Comparison of ENCODE assay signal across 26 cellular contexts in the genomic region with DNA sequence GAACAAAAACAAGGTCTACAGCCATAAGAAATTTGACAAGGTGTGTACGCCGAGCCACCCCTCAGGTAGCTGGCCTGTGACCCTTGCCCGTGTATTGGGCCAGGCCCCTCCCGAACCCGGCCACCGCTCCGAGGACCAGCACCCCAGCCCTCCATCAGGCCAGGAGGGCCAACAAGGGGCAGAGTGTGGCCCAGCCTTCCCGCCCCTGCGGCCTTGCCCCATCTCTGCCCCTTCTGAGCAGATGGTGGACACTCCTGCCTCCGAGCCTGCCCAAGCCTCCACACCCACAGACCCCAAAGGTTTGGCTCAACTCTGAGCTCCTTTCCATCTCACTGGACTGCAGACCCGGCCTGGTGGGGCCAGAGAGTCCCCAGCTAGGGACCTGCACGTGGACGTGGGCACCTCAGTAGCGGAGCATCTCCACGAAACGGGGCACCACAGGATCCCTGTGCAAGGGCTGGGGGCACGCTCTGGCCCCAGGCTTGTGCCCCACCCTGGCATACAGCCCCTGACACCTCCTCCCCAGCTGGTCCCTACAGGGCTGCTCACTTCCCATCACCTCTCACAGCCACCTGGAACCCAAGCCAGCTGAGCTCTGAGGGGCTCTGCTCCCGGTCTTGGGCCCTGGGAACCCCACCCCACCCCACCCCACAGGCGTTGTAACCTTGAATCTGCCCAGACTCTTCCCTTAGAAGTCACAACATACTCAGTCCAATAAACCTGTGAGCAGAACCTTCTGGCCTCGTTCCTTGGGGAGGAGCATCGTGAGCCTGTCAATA. TPM values are rescaled to one million over a fixed set of nuclear protein-coding genes. Genes with fewer than 3 reads are reported as not detected.
DNase-seq lines count a peak whose midpoint lies in the region; ATAC-seq, FAIRE-seq and TF ChIP-seq lines count a peak whose summit lies in the region.
"Had no signal": no experiment of that assay in that cellular context is flagged by ENCODE, and none has a peak within 500 bp of the region (broad histone marks: within the 10 kb centered on the region; RNA-seq: fewer than 3 reads in every experiment).

No MANE protein-coding gene starts in this region.

- ATAC-seq in activated CD4-positive, alpha-beta T cell treated with anti-CD3 and anti-CD28 coated beads for 36 hours = peak; percentile 6
- no peak; the same call in 1 of the 3 replicates for ATAC-seq in GM12878
- ATAC-seq in HepG2 = no peak
- no peak for ATAC-seq in upper lobe of left lung (ENCODE audit: low FRiP score in 2 of 2)

- H3K36me3 Mint-ChIP-seq in activated CD4-positive, alpha-beta T cell treated with anti-CD3 and anti-CD28 coated beads for 36 hours (ENCODE audit: low read depth) = peaks cover 9% of the 10 kb centered on the region

- H3K9me3 ChIP-seq in GM12878 (replicated peaks; ENCODE audit: control insufficient read depth, insufficient read depth, low read length) (peaks cover 2% of the 10 kb centered on the region; the same call in 2 of the 3 replicates), HepG2 (ENCODE audit: low read length) (peaks cover 10% of the 10 kb centered on the region), upper lobe of left lung (peaks cover 0 to 8% (median 4%) of the 10 kb centered on the region in 4 donors)
- H3K9me3 ChIP-seq: body of pancreas, colonic mucosa had no signal

- H3K4me3 ChIP-seq in GM12878 (no peak overlapping the region), HepG2 (replicated peaks in 1 of 3; ENCODE audit: insufficient read depth in 1 of 3, low read depth in 2 of 3, low read length in 3 of 3) (no peak overlapping the region), upper lobe of left lung (no peak overlapping the region)
- H3K4me3 ChIP-seq: body of pancreas, colonic mucosa, stomach had no signal

- peaks cover 11% of the 10 kb centered on the region for H3K4me1 Mint-ChIP-seq in activated CD4-positive, alpha-beta T cell treated with anti-CD3 and anti-CD28 coated beads for 36 hours

- POLR2A ChIA-PET in activated CD4-positive, alpha-beta T cell treated with anti-CD3 and anti-CD28 coated beads for 36 hours (lab: Charles Lee) = no interaction called here
- POLR2A ChIA-PET in GM12878 (lab: Charles Lee) (no interaction called here), HepG2 (lab: Yijun Ruan, JAX) (no interaction called here)

- no peak for DNase-seq in activated CD4-positive, alpha-beta T cell treated with anti-CD3 and anti-CD28 coated beads for 36 hours
- no peak for DNase-seq in activated CD4-positive, alpha-beta T cell treated with anti-CD3 and anti-CD28 coated beads, Interleukin-2, amount 50 U/mL, for 1 hour
- DNase-seq in GM12878 (ENCODE audit: low read depth, low spot score) (no peak), HepG2 (ENCODE audit: low spot score) (no peak), upper lobe of left lung (peak in 1 of 2 donors; percentile 66), SW480 (ENCODE audit: low spot score) (no peak), NCI-H2107 treated with DMSO at 0.1 percent for 48 hours (lab: John Stamatoyannopoulos, UW; ENCODE audit: unreplicated experiment) (no peak), NCI-H1694 (lab: John Stamatoyannopoulos, UW) (no peak)
- DNase-seq: activated CD8-positive, alpha-beta T cell treated with anti-CD3 and anti-CD28 coated beads for 36 hours; activated naive CD4-positive, alpha-beta T cell treated with anti-CD3 and anti-CD28 coated beads, Interleukin-2, amount 10 ng/mL, durations not matched to agents 7 days and 5 days; activated T-cell treated with anti-CD3 and anti-CD28 coated beads, Interleukin-2, amount 50 U/mL, for 1 hour; colonic mucosa; GF-D8; mammary epithelial cell; NCI-H1092; NCI-H2029 treated with DMSO at 0.1 percent for 48 hours; NCI-H524; stomach; T-helper 1 cell had no signal

- FAIRE-seq in GM12878 (lab: Jason Lieb, UNC) (no peak), HepG2 (lab: Jason Lieb, UNC) (no peak)

- H3K9ac ChIP-seq in GM12878 (ENCODE audit: control insufficient read depth, insufficient read depth, low read length) (no peak overlapping the region), HepG2 (ENCODE audit: insufficient read depth, low read depth, low read length) (no peak overlapping the region)
- H3K9ac ChIP-seq: KMS-11 had no signal

- no peaks in the 10 kb centered on the region for H3K4me1 ChIP-seq in GM12878 (ENCODE audit: control insufficient read depth, insufficient read depth, low read length)
- peaks cover 10% of the 10 kb centered on the region for H3K4me1 ChIP-seq in HepG2 (ENCODE audit: insufficient read depth, low read length)
- H3K4me1 ChIP-seq in upper lobe of left lung = peaks cover 9 to 32% (median 19%) of the 10 kb centered on the region in 4 donors
- H3K4me1 ChIP-seq: colonic mucosa had no signal

- TF ChIP-seq POLR2A in GM12878 (IDR thresholded peaks at IDR 0.05; ENCODE audit: low read depth, low read length) = 0 out of 2 replicates have a peak, but pooled peaks have one; percentile 22
- TF ChIP-seq POLR2A in HepG2 (IDR thresholded peaks at IDR 0.05; ENCODE audit: insufficient read depth in 1 of 2, low read depth in 2 of 2, low read length in 2 of 2) = no peak
- TF ChIP-seq POLR2A in upper lobe of left lung (IDR thresholded peaks at IDR 0.05) = no peak

- H3K4me2 ChIP-seq in GM12878 (ENCODE audit: control insufficient read depth, insufficient read depth) (no peak overlapping the region), HepG2 (ENCODE audit: low read depth, low read length) (no peak overlapping the region)
- H3K4me2 ChIP-seq: KMS-11 had no signal

- H3K4me3 Mint-ChIP-seq in activated CD4-positive, alpha-beta T cell treated with anti-CD3 and anti-CD28 coated beads for 36 hours = no peak overlapping the region
- H3K4me3 Mint-ChIP-seq: activated CD8-positive, alpha-beta T cell treated with anti-CD3 and anti-CD28 coated beads for 36 hours; activated naive CD4-positive, alpha-beta T cell treated with anti-CD3 and anti-CD28 coated beads, Interleukin-2, amount 10 ng/mL, durations not matched to agents 7 days and 5 days had no signal

- CTCF ChIA-PET in activated CD4-positive, alpha-beta T cell treated with anti-CD3 and anti-CD28 coated beads for 36 hours (lab: Charles Lee) = no interaction called here
- CTCF ChIA-PET in GM12878 (lab: Yijun Ruan, JAX) (no interaction called here), HepG2 (lab: Yijun Ruan, JAX; ENCODE audit: low intra/inter-chr PET ratio, low total read pairs) (no interaction called here)

- RAD21 ChIA-PET in GM12878 (lab: Charles Lee; ENCODE audit: unreplicated experiment) = no interaction called here

- H3K9me3 Mint-ChIP-seq in activated CD4-positive, alpha-beta T cell treated with anti-CD3 and anti-CD28 coated beads for 36 hours (ENCODE audit: low read depth) = peaks cover 3% of the 10 kb centered on the region

- H3K36me3 ChIP-seq in GM12878 (ENCODE audit: control insufficient read depth in 2 of 2, insufficient read depth in 2 of 2, low read length in 1 of 2) (peaks cover 0 to 20% of the 10 kb centered on the region in 2 experiments; a peak in 3 of 4 replicates), HepG2 (replicated peaks in 1 of 2; ENCODE audit: control insufficient read depth in 1 of 2, insufficient read depth in 2 of 2, low read length in 2 of 2) (peaks cover 7 to 17% of the 10 kb centered on the region in 2 experiments; a peak in 3 of 5 replicates), upper lobe of left lung (peaks cover 5 to 26% (median 20%) of the 10 kb centered on the region in 4 donors)
- H3K36me3 ChIP-seq: colonic mucosa had no signal

- no peaks in the 10 kb centered on the region for H3K27me3 ChIP-seq in GM12878 (replicated peaks in 1 of 2; ENCODE audit: control insufficient read depth in 2 of 2, insufficient read depth in 2 of 2, low read length in 1 of 2)
- H3K27me3 ChIP-seq in HepG2 (ENCODE audit: control insufficient read depth in 1 of 2, insufficient read depth in 2 of 2, low read length in 2 of 2) = no peaks in the 10 kb centered on the region
- H3K27me3 ChIP-seq in upper lobe of left lung = peaks cover 0 to 30% (median 12%) of the 10 kb centered on the region in 4 donors

- TF ChIP-seq CTCF in GM12878 (IDR thresholded peaks at IDR 0.05 in 2 of 3, conservative IDR thresholded peaks at IDR 0.05 in 1 of 3; ENCODE audit: control insufficient read depth in 2 of 3, extremely low read depth in 1 of 3, insufficient read depth in 1 of 3, low read depth in 3 of 3, low read length in 3 of 3) (no peak), HepG2 (CRISPR knock-in tag; IDR thresholded peaks at IDR 0.05) (no peak), upper lobe of left lung (IDR thresholded peaks at IDR 0.05) (no peak)

- 76% methylated on average over 21 of the region's 21 CpGs for WGBS in GM12878 (ENCODE audit: insufficient coverage, insufficient replicate concordance, low lambda C conversion rate, missing lambda C conversion rate)
- WGBS in HepG2 (ENCODE audit: low lambda C conversion rate) = 81% methylated on average over 7 of the region's 21 CpGs
- WGBS in upper lobe of left lung, 2 donors = 78 to 83% methylated on average over 14 to 21 of the region's 21 CpGs

- intact Hi-C loops in activated CD4-positive, alpha-beta T cell treated with anti-CD3 and anti-CD28 coated beads for 36 hours (cut with DNase I, micrococcal nuclease) = no loop called here
- intact Hi-C loops in GM12878 (cut with micrococcal nuclease; ENCODE audit: unreplicated experiment) (no loop called here), HepG2 (cut with micrococcal nuclease; ENCODE audit: unreplicated experiment) (no loop called here)

- in situ Hi-C loops in GM12878 (cut with MboI) (no loop called here), HepG2 (cut with HindIII; ENCODE audit: extremely low pct_ligation_motif_present, low pct_unique_long_range_greater_than_20kb) (no loop called here)

- TF ChIP-seq RAD21 in GM12878 (IDR thresholded peaks at IDR 0.05; ENCODE audit: insufficient read depth, low read depth, low read length) (no peak), HepG2 (CRISPR knock-in tag; IDR thresholded peaks at IDR 0.05) (no peak)

- SMC1A ChIA-PET in GM12878 (lab: Charles Lee; ENCODE audit: uncharacterized antibody, unreplicated experiment) = no interaction called here

- H4K20me1 ChIP-seq in GM12878 (ENCODE audit: control insufficient read depth, insufficient read depth) (no peaks in the 10 kb centered on the region), HepG2 (ENCODE audit: insufficient read depth, low read length) (no peaks in the 10 kb centered on the region; the same call in 1 of the 2 replicates)

- H2AFZ ChIP-seq in GM12878 (ENCODE audit: control insufficient read depth, low read depth, low read length) (no peak overlapping the region), HepG2 (ENCODE audit: low read length) (no peak overlapping the region)

- H3K27ac Mint-ChIP-seq in activated CD4-positive, alpha-beta T cell treated with anti-CD3 and anti-CD28 coated beads for 36 hours = no peak overlapping the region
- H3K27ac Mint-ChIP-seq: activated CD8-positive, alpha-beta T cell treated with anti-CD3 and anti-CD28 coated beads for 36 hours; activated naive CD4-positive, alpha-beta T cell treated with anti-CD3 and anti-CD28 coated beads, Interleukin-2, amount 10 ng/mL, durations not matched to agents 7 days and 5 days had no signal

- no peak overlapping the region for H3K27ac ChIP-seq in GM12878 (ENCODE audit: control insufficient read depth, insufficient read depth)
- H3K27ac ChIP-seq in HepG2 (ENCODE audit: extremely low read length, insufficient read depth, low read length) = no peak overlapping the region
- H3K27ac ChIP-seq in upper lobe of left lung = peak overlapping the region in 3 of 4 donors; percentile 24 to 37 (median 35)
- H3K27ac ChIP-seq: body of pancreas, colonic mucosa, KMS-11 had no signal

- no peaks in the 10 kb centered on the region for H3K79me2 ChIP-seq in GM12878 (ENCODE audit: control insufficient read depth, insufficient read depth, low read length)
- no peaks in the 10 kb centered on the region for H3K79me2 ChIP-seq in HepG2 (ENCODE audit: insufficient read depth, low read length)

- TF ChIP-seq EP300 in GM12878 (IDR thresholded peaks at IDR 0.05; ENCODE audit: borderline replicate concordance in 1 of 2, control insufficient read depth in 1 of 2, low read depth in 2 of 2, low read length in 2 of 2) (no peak), HepG2 (IDR thresholded peaks at IDR 0.05; ENCODE audit: low read depth in 2 of 2, low read length in 2 of 2) (no peak), HepG2 (CRISPR knock-in tag; IDR thresholded peaks at IDR 0.05; ENCODE audit: borderline replicate concordance) (no peak), upper lobe of left lung (IDR thresholded peaks at IDR 0.05) (no peak)

- H3K27me3 Mint-ChIP-seq in activated CD4-positive, alpha-beta T cell treated with anti-CD3 and anti-CD28 coated beads for 36 hours = peaks cover 11% of the 10 kb centered on the region

- BruUV-seq in GM12878 (replicated peaks; lab: Mats Ljungman, UMichigan) (no TSS peak), HepG2 (replicated peaks; lab: Mats Ljungman, UMichigan) (TSS peak; percentile 39)

RNA-seq across cellular contexts. Expression of gene P2RX2, which starts 3.3 kb away (rescaled TPM):
- total RNA-seq in activated CD4-positive, alpha-beta T cell treated with anti-CD3 and anti-CD28 coated beads for 36 hours = not detected
- not detected in 2 replicates for total RNA-seq in GM12878 (2013; cell fraction: nucleolus; rRNA removed)
- total RNA-seq in GM12878 (2014; rRNA removed) (not detected in 2 replicates), GM12878 (2014; rRNA removed; fragmentation: Illumina TruSeq; extraction: Trizol) (not detected in 2 replicates), GM12878 (2021) (not detected in 2 replicates), HepG2 (2016; rRNA removed; fragmentation: Illumina TruSeq; extraction: Trizol) (not detected in 2 replicates), upper lobe of left lung (1 to 10 TPM in 2 of 6 donors, under 1 TPM in 2, not detected in 2; 0.27 to 4.4 (median 1.00) TPM)
- not detected for polyA plus RNA-seq in GM12878 (2011; ENCODE audit: low read depth)
- polyA plus RNA-seq in GM12878 (2011; rRNA removed) (not detected in 2 replicates), GM12878 (2014; fragmentation: Illumina TruSeq; extraction: Trizol) (not detected in 2 replicates), GM12878 (2014; fragmentation: Nextera tagmentation; extraction: Ambion mirVana) (not detected), GM12878 (2014; rRNA removed) (not detected in 2 replicates), GM12878 (2016; fragmentation: Nextera tagmentation; extraction: Ambion mirVana) (not detected), HepG2 (2011; rRNA removed) (not detected in 2 replicates)
- not detected in 2 replicates for polyA plus RNA-seq in GM12878 (2011; cell fraction: cytosol; rRNA removed)
- not detected in 2 replicates for polyA plus RNA-seq in GM12878 (2011; cell fraction: nucleus; rRNA removed)
- polyA plus RNA-seq in GM12878 (2012) = not detected in 2 replicates
- polyA minus RNA-seq in GM12878 (2011; rRNA and poly(A)+ RNA removed) = not detected in 2 replicates
- polyA minus RNA-seq in GM12878 (2011; cell fraction: cytosol; rRNA and poly(A)+ RNA removed) = not detected in 2 replicates
- not detected in 2 replicates for polyA minus RNA-seq in GM12878 (2011; cell fraction: nucleus; rRNA and poly(A)+ RNA removed)
- not detected in 2 replicates for total RNA-seq in HepG2 (2016; cell fraction: cytosol; rRNA removed; fragmentation: Illumina TruSeq; extraction: Trizol; ENCODE audit: low read depth)
- total RNA-seq in HepG2 (2016; cell fraction: insoluble cytoplasmic fraction; rRNA removed; fragmentation: Illumina TruSeq; extraction: Trizol) = not detected in 2 replicates
- total RNA-seq in HepG2 (2016; cell fraction: membrane; rRNA removed; fragmentation: Illumina TruSeq; extraction: Trizol) = not detected in 2 replicates
- total RNA-seq in HepG2 (2016; cell fraction: nucleus; rRNA removed; fragmentation: Illumina TruSeq; extraction: Trizol) = not detected in 2 replicates
- not detected in 2 replicates for polyA plus RNA-seq in HepG2 (2011; cell fraction: cytosol; rRNA removed)
- polyA plus RNA-seq in HepG2 (2011; cell fraction: nucleus; rRNA removed) = not detected in 2 replicates
- polyA plus RNA-seq in HepG2 (2012) = not detected in 2 replicates
- polyA plus RNA-seq in HepG2 (2016; cell fraction: cytosol; fragmentation: Illumina TruSeq; extraction: Trizol; ENCODE audit: low read depth) = not detected in 2 replicates
- not detected in 2 replicates for polyA plus RNA-seq in HepG2 (2016; cell fraction: insoluble cytoplasmic fraction; fragmentation: Illumina TruSeq; extraction: Trizol; ENCODE audit: low read depth)
- polyA plus RNA-seq in HepG2 (2016; cell fraction: membrane; fragmentation: Illumina TruSeq; extraction: Trizol; ENCODE audit: low read depth) = not detected in 2 replicates
- not detected in 2 replicates for polyA plus RNA-seq in HepG2 (2016; cell fraction: nucleus; fragmentation: Illumina TruSeq; extraction: Trizol; ENCODE audit: insufficient read depth, low read depth)
- polyA minus RNA-seq in HepG2 (2011; rRNA and poly(A)+ RNA removed; ENCODE audit: low replicate concordance) = not detected in 2 replicates
- polyA minus RNA-seq in HepG2 (2011; cell fraction: cytosol; rRNA and poly(A)+ RNA removed) = not detected in 2 replicates
- polyA minus RNA-seq in HepG2 (2011; cell fraction: nucleus; rRNA and poly(A)+ RNA removed) = not detected in 2 replicates
- total RNA-seq: A172; activated CD8-positive, alpha-beta T cell treated with anti-CD3 and anti-CD28 coated beads for 36 hours; HFFc6; mammary epithelial cell; myocyte; stomach had no signal
- polyA plus RNA-seq: keratinocyte, mammary epithelial cell had no signal

RNA-seq across cellular contexts. Expression of gene LRCOL1, which starts 11.5 kb away (rescaled TPM):
- total RNA-seq in activated CD4-positive, alpha-beta T cell treated with anti-CD3 and anti-CD28 coated beads for 36 hours = not detected
- total RNA-seq in GM12878 (2013; cell fraction: nucleolus; rRNA removed) = not detected in 2 replicates
- total RNA-seq in GM12878 (2014; rRNA removed) (not detected in 2 replicates), GM12878 (2014; rRNA removed; fragmentation: Illumina TruSeq; extraction: Trizol) (not detected in 2 replicates), GM12878 (2021) (not detected in 2 replicates), HepG2 (2016; rRNA removed; fragmentation: Illumina TruSeq; extraction: Trizol) (not detected in 2 replicates), upper lobe of left lung (1 to 10 TPM in 1 of 6 donors, under 1 TPM in 1, not detected in 4; 0.92 to 3.7 TPM)
- not detected for polyA plus RNA-seq in GM12878 (2011; ENCODE audit: low read depth)
- polyA plus RNA-seq in GM12878 (2011; rRNA removed) (not detected in 2 replicates), GM12878 (2014; fragmentation: Illumina TruSeq; extraction: Trizol) (not detected in 2 replicates), GM12878 (2014; fragmentation: Nextera tagmentation; extraction: Ambion mirVana) (not detected), GM12878 (2014; rRNA removed) (not detected in 2 replicates), GM12878 (2016; fragmentation: Nextera tagmentation; extraction: Ambion mirVana) (not detected), HepG2 (2011; rRNA removed) (0.14 TPM in 1 of 2 replicates, not detected in the other)
- polyA plus RNA-seq in GM12878 (2011; cell fraction: cytosol; rRNA removed) = not detected in 2 replicates
- 0.27 TPM in 1 of 2 replicates, not detected in the other for polyA plus RNA-seq in GM12878 (2011; cell fraction: nucleus; rRNA removed)
- not detected in 2 replicates for polyA plus RNA-seq in GM12878 (2012)
- polyA minus RNA-seq in GM12878 (2011; rRNA and poly(A)+ RNA removed) = not detected in 2 replicates
- not detected in 2 replicates for polyA minus RNA-seq in GM12878 (2011; cell fraction: cytosol; rRNA and poly(A)+ RNA removed)
- polyA minus RNA-seq in GM12878 (2011; cell fraction: nucleus; rRNA and poly(A)+ RNA removed) = not detected in 2 replicates
- not detected in 2 replicates for total RNA-seq in HepG2 (2016; cell fraction: cytosol; rRNA removed; fragmentation: Illumina TruSeq; extraction: Trizol; ENCODE audit: low read depth)
- not detected in 2 replicates for total RNA-seq in HepG2 (2016; cell fraction: insoluble cytoplasmic fraction; rRNA removed; fragmentation: Illumina TruSeq; extraction: Trizol)
- not detected in 2 replicates for total RNA-seq in HepG2 (2016; cell fraction: membrane; rRNA removed; fragmentation: Illumina TruSeq; extraction: Trizol)
- not detected in 2 replicates for total RNA-seq in HepG2 (2016; cell fraction: nucleus; rRNA removed; fragmentation: Illumina TruSeq; extraction: Trizol)
- 0.05 and 0.09 TPM in 2 replicates for polyA plus RNA-seq in HepG2 (2011; cell fraction: cytosol; rRNA removed)
- 0.57 TPM in 1 of 2 replicates, not detected in the other for polyA plus RNA-seq in HepG2 (2011; cell fraction: nucleus; rRNA removed)
- not detected in 2 replicates for polyA plus RNA-seq in HepG2 (2012)
- not detected in 2 replicates for polyA plus RNA-seq in HepG2 (2016; cell fraction: cytosol; fragmentation: Illumina TruSeq; extraction: Trizol; ENCODE audit: low read depth)
- polyA plus RNA-seq in HepG2 (2016; cell fraction: insoluble cytoplasmic fraction; fragmentation: Illumina TruSeq; extraction: Trizol; ENCODE audit: low read depth) = not detected in 2 replicates
- not detected in 2 replicates for polyA plus RNA-seq in HepG2 (2016; cell fraction: membrane; fragmentation: Illumina TruSeq; extraction: Trizol; ENCODE audit: low read depth)
- polyA plus RNA-seq in HepG2 (2016; cell fraction: nucleus; fragmentation: Illumina TruSeq; extraction: Trizol; ENCODE audit: insufficient read depth, low read depth) = not detected in 2 replicates
- not detected in 2 replicates for polyA minus RNA-seq in HepG2 (2011; rRNA and poly(A)+ RNA removed; ENCODE audit: low replicate concordance)
- polyA minus RNA-seq in HepG2 (2011; cell fraction: cytosol; rRNA and poly(A)+ RNA removed) = not detected in 2 replicates
- polyA minus RNA-seq in HepG2 (2011; cell fraction: nucleus; rRNA and poly(A)+ RNA removed) = not detected in 2 replicates
- total RNA-seq: activated CD8-positive, alpha-beta T cell treated with anti-CD3 and anti-CD28 coated beads for 36 hours; body of pancreas; mammary epithelial cell; myocyte; stomach; ureter had no signal
- polyA plus RNA-seq: keratinocyte, mammary epithelial cell had no signal

Comparison
In these comparisons a context has a peak if more than half of its experiments do, and no peak if none do; other contexts are left out.
1. H3K27ac ChIP-seq: peak in upper lobe of left lung (3 of 4); none in GM12878 (single experiment) and HepG2 (single experiment).